In genomic region chr11:60929774-60930173, GRCh38 we compare ENCODE assay signal across 1 cellular context.
TF ChIP-seq lines count a peak whose summit lies in the region.

No MANE protein-coding gene starts in this region.

TF ChIP-seq in HepG2, 621 proteins besides CTCF, POLR2A, EP300 and RAD21:
- TF ChIP-seq ZNF770 (CRISPR knock-in tag; IDR thresholded peaks at IDR 0.05): no peak
- TF ChIP-seq ZNF407 (CRISPR knock-in tag; IDR thresholded peaks at IDR 0.05; ENCODE audit: not compliant biosample characterization): no peak
- TF ChIP-seq ZNF383 (CRISPR knock-in tag; IDR thresholded peaks at IDR 0.05; ENCODE audit: borderline replicate concordance): no peak
- TF ChIP-seq ASH2L (IDR thresholded peaks at IDR 0.05; ENCODE audit: insufficient read length, low read depth, low read length): no peak
- no peak for TF ChIP-seq CBX2 (IDR thresholded peaks at IDR 0.05; ENCODE audit: low read depth, low read length)
- TF ChIP-seq CBX2 (CRISPR knock-in tag; IDR thresholded peaks at IDR 0.05; ENCODE audit: low read depth): no peak
- TF ChIP-seq TEF (CRISPR knock-in tag; IDR thresholded peaks at IDR 0.05): no peak
- TF ChIP-seq KDM6A (CRISPR knock-in tag; IDR thresholded peaks at IDR 0.05; ENCODE audit: low read depth): no peak
- no peak for TF ChIP-seq ZNF205 (CRISPR knock-in tag; IDR thresholded peaks at IDR 0.05)
- no peak for TF ChIP-seq ZNF225 (CRISPR knock-in tag; IDR thresholded peaks at IDR 0.05)
- no peak for TF ChIP-seq ZNF775 (CRISPR knock-in tag; IDR thresholded peaks at IDR 0.05; ENCODE audit: borderline replicate concordance)
- no peak for TF ChIP-seq PRPF4 (IDR thresholded peaks at IDR 0.05; ENCODE audit: low read depth, low read length, poor library complexity, severe bottlenecking)
- TF ChIP-seq KDM3A (CRISPR knock-in tag; IDR thresholded peaks at IDR 0.05; ENCODE audit: low read depth): no peak
- no peak for TF ChIP-seq SMC3 (IDR thresholded peaks at IDR 0.05; ENCODE audit: low read length)
- no peak for TF ChIP-seq PAF1 (CRISPR knock-in tag; IDR thresholded peaks at IDR 0.05)
- TF ChIP-seq PLSCR1 (CRISPR knock-in tag; IDR thresholded peaks at IDR 0.05; ENCODE audit: borderline replicate concordance): no peak
